ENCODE assay signal across 17 cellular contexts in genomic region chr6:132749111-132749510, GRCh38. TPM values are rescaled to one million over a fixed set of nuclear protein-coding genes. Genes with fewer than 3 reads are reported as not detected.
A peak's percentile ranks its signal among the peaks of the same experiment; 100 is the strongest.
DNase-seq lines count a peak whose midpoint lies in the region; ATAC-seq, FAIRE-seq and TF ChIP-seq lines count a peak whose summit lies in the region.
"Had no signal": no experiment of that assay in that cellular context is flagged by ENCODE, and none has a peak within 500 bp of the region (broad histone marks: within the 10 kb centered on the region; RNA-seq: fewer than 3 reads in every experiment).

No MANE protein-coding gene starts in this region.

- CTCF ChIA-PET in activated CD4-positive, alpha-beta T cell treated with anti-CD3 and anti-CD28 coated beads for 36 hours (lab: Charles Lee): interaction anchor here (1.5 kb wide), 1 partner anchor 14 kb away, joined by 4 read pairs; no protein-coding TSS in a partner anchor
- CTCF ChIA-PET in RWPE1 (lab: Yijun Ruan, JAX): interaction anchor here (0.7 kb wide), 1 partner anchor 16 kb away, joined by 3 read pairs; no protein-coding TSS in a partner anchor

- ATAC-seq in activated CD4-positive, alpha-beta T cell treated with anti-CD3 and anti-CD28 coated beads for 36 hours: no peak
- ATAC-seq: Panc1 had no signal

- H3K27me3 ChIP-seq in bronchial epithelial cell (ENCODE audit: control insufficient read depth, insufficient read depth, low read length) (no peaks in the 10 kb centered on the region), osteoblast (ENCODE audit: insufficient read depth, low read length) (no peaks in the 10 kb centered on the region)

- no peaks in the 10 kb centered on the region for H3K79me2 ChIP-seq in osteoblast (ENCODE audit: insufficient read depth, low read length)

- H3K9me3 ChIP-seq in osteoblast (ENCODE audit: low read depth, low read length): no peaks in the 10 kb centered on the region

- no peak overlapping the region for H3K27ac ChIP-seq in osteoblast (ENCODE audit: low read depth, low read length)
- H3K27ac ChIP-seq in RWPE1: no peak overlapping the region

- H3K27me3 Mint-ChIP-seq in activated CD4-positive, alpha-beta T cell treated with anti-CD3 and anti-CD28 coated beads for 36 hours: no peaks in the 10 kb centered on the region

- peak overlapping the region; percentile 55 for H3K27ac Mint-ChIP-seq in activated CD4-positive, alpha-beta T cell treated with anti-CD3 and anti-CD28 coated beads for 36 hours

- no peaks in the 10 kb centered on the region for H3K4me1 ChIP-seq in osteoblast (ENCODE audit: insufficient read depth, low read length)

- H3K4me3 ChIP-seq in bronchial epithelial cell (ENCODE audit: low read depth, low read length) (no peak overlapping the region), osteoblast (ENCODE audit: insufficient read depth, low read length) (no peak overlapping the region)

- H3K4me3 Mint-ChIP-seq in activated CD4-positive, alpha-beta T cell treated with anti-CD3 and anti-CD28 coated beads for 36 hours: no peak overlapping the region

- H3K36me3 ChIP-seq in bronchial epithelial cell (ENCODE audit: control insufficient read depth, insufficient read depth, low read length) (no peaks in the 10 kb centered on the region), osteoblast (ENCODE audit: insufficient read depth, low read length) (no peaks in the 10 kb centered on the region)

- FAIRE-seq in bronchial epithelial cell (lab: Jason Lieb, UNC): no peak
- FAIRE-seq: A204.1, HTR-8/SVneo, TTC549 had no signal

- peaks cover 26% of the 10 kb centered on the region for H3K4me1 Mint-ChIP-seq in activated CD4-positive, alpha-beta T cell treated with anti-CD3 and anti-CD28 coated beads for 36 hours

- peaks cover 44% of the 10 kb centered on the region for H3K36me3 Mint-ChIP-seq in activated CD4-positive, alpha-beta T cell treated with anti-CD3 and anti-CD28 coated beads for 36 hours (ENCODE audit: low read depth)

- intact Hi-C loops in activated CD4-positive, alpha-beta T cell treated with anti-CD3 and anti-CD28 coated beads for 36 hours (cut with DNase I, micrococcal nuclease): no loop called here

- TF ChIP-seq CTCF in bronchial epithelial cell (IDR thresholded peaks at IDR 0.05; ENCODE audit: insufficient read depth, low read length, severe bottlenecking) (no peak), osteoblast (IDR thresholded peaks at IDR 0.05; ENCODE audit: extremely low read depth, low read depth, low read length) (no peak), RWPE1 (conservative IDR thresholded peaks at IDR 0.05; ENCODE audit: low read depth) (no peak)

- peaks cover 3% of the 10 kb centered on the region for H3K9me3 Mint-ChIP-seq in activated CD4-positive, alpha-beta T cell treated with anti-CD3 and anti-CD28 coated beads for 36 hours (ENCODE audit: low read depth)

- H4K20me1 ChIP-seq in osteoblast (ENCODE audit: insufficient read depth, low read length): no peaks in the 10 kb centered on the region

- peak; percentile 25 for DNase-seq in activated CD4-positive, alpha-beta T cell treated with anti-CD3 and anti-CD28 coated beads for 36 hours
- no peak for DNase-seq in activated CD4-positive, alpha-beta T cell treated with anti-CD3 and anti-CD28 coated beads, Interleukin-2, amount 50 U/mL, for 4 hours
- DNase-seq in NOMO-1 treated with dmso at 0.1 percent for 144 hours (lab: John Stamatoyannopoulos, UW; ENCODE audit: unreplicated experiment) (peak; percentile 57), bronchial epithelial cell (ENCODE audit: low read depth) (peak; percentile 86), osteoblast (ENCODE audit: insufficient read length, low spot score, missing footprints) (peak; percentile 65), retina (no peak), DMS79 (lab: John Stamatoyannopoulos, UW) (no peak), RWPE1 (ENCODE audit: low spot score) (no peak)
- DNase-seq: activated T-cell treated with anti-CD3 and anti-CD28 coated beads, Interleukin-2, amount 50 U/mL, for 1 hour; caudate nucleus; NCI-H1694 treated with DMSO at 0.1 percent for 48 hours; stimulated activated CD4-positive, alpha-beta T cell treated with anti-CD3 and anti-CD28 coated beads, Interleukin-2, amount 100 ng/mL, for 48 hours had no signal

- POLR2A ChIA-PET in activated CD4-positive, alpha-beta T cell treated with anti-CD3 and anti-CD28 coated beads for 36 hours (lab: Charles Lee): no interaction called here
- POLR2A ChIA-PET in RWPE1 (lab: Yijun Ruan, JAX; ENCODE audit: low non-redundant PET): interaction anchor here (0.6 kb wide), 1 partner anchor 8 kb away, joined by 9 read pairs; no protein-coding TSS in a partner anchor

- no peak overlapping the region for H3K4me2 ChIP-seq in osteoblast (ENCODE audit: insufficient read depth, low read length)

- H2AFZ ChIP-seq in osteoblast (ENCODE audit: low read length): no peak overlapping the region

RNA-seq across cellular contexts. Expression of gene VNN2, which starts 8.6 kb away (rescaled TPM):
- 1 to 10 TPM; 6.0 to 8.5 TPM for total RNA-seq in activated CD4-positive, alpha-beta T cell treated with anti-CD3 and anti-CD28 coated beads for 36 hours
- total RNA-seq in bronchial epithelial cell: 0.26 TPM in 1 of 2 replicates, not detected in the other
- total RNA-seq in osteoblast: not detected in 2 replicates

RNA-seq across cellular contexts. Expression of gene VNN1, which starts 35.3 kb away (rescaled TPM):
- not detected for total RNA-seq in activated CD4-positive, alpha-beta T cell treated with anti-CD3 and anti-CD28 coated beads for 36 hours
- total RNA-seq in bronchial epithelial cell: 0.13 TPM in 1 of 2 replicates, not detected in the other
- total RNA-seq in osteoblast: under 0.01 TPM in 1 of 2 replicates, not detected in the other
- total RNA-seq: fibroblast of lung had no signal

RNA-seq across cellular contexts. Expression of gene SLC18B1, which starts 49.3 kb away (rescaled TPM):
- total RNA-seq in activated CD4-positive, alpha-beta T cell treated with anti-CD3 and anti-CD28 coated beads for 36 hours: 1 to 10 TPM; 3.4 to 6.6 TPM
- total RNA-seq in bronchial epithelial cell (17.1 and 21.1 TPM in 2 replicates), osteoblast (6.9 and 8.3 TPM in 2 replicates)

Comparison
In these comparisons a context has a peak if more than half of its experiments do, and no peak if none do; other contexts are left out.
1. DNase-seq: peak in activated CD4-positive, alpha-beta T cell treated with anti-CD3 and anti-CD28 coated beads for 36 hours (single experiment), NOMO-1 treated with dmso at 0.1 percent for 144 hours (single experiment), bronchial epithelial cell (single experiment) and osteoblast (single experiment); none in activated CD4-positive, alpha-beta T cell treated with anti-CD3 and anti-CD28 coated beads, Interleukin-2, amount 50 U/mL, for 4 hours (0 of 2), retina (single experiment), DMS79 (single experiment) and RWPE1 (single experiment).